In the genomic region with DNA sequence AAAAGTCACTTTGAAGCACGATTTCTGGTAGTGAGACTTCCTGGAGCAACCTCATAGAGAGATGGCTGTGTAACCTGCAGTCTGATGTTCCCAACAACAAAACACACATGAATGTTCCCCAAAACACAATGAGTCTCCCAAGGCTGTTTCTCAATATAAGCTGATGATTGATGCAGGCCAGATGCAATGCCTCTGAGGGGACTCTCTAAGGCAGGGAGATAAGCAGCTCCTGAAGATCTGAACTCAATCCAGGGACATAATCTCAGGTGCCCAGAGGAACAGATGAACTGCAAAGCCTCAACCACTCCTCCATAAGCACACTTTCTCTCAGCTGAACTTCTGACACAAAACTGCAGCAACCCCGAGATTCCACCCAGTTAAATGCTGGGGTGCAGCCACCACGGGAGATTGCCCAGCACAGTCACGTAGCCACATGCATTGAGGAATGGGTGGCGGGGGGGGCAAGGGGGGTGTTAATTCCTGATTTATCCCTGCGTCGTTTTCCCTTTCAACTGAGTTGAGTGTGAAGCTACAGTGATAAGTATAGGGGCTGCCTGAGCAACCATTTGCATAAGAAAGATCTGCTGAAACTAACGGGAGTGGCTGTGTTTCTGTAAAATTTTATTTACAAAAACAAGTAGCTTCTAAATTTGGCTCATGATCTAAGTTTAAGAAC, we compare ENCODE assay signal across 19 cellular contexts.
DNase-seq lines count a peak whose midpoint lies in the region; ATAC-seq, FAIRE-seq and TF ChIP-seq lines count a peak whose summit lies in the region.
"Had no signal": no experiment of that assay in that cellular context is flagged by ENCODE, and none has a peak within 500 bp of the region (broad histone marks: within the 10 kb centered on the region; RNA-seq: fewer than 3 reads in every experiment).

No MANE protein-coding gene starts in this region.

- H3K9me3 ChIP-seq in HUES6 (ENCODE audit: control insufficient read depth, insufficient read depth, low read depth, low read length) (no peaks in the 10 kb centered on the region), neuron (ENCODE audit: low read length) (no peaks in the 10 kb centered on the region)
- H3K9me3 ChIP-seq: BE2C had no signal

- peak; percentile 34 to 57 for ATAC-seq in left cardiac atrium
- ATAC-seq: K562, SK-N-SH treated with all-trans-retinoic acid at 6 μM for 48 hours had no signal

- no peak overlapping the region for H3K9ac ChIP-seq in HUES6 (ENCODE audit: low read length)

- H3K4me3 ChIP-seq in HUES6 (ENCODE audit: low read depth, low read length) (peak overlapping the region; percentile 15; the same call in 1 of the 2 replicates), neuron (ENCODE audit: low read length) (no peak overlapping the region)
- H3K4me3 ChIP-seq: K562 had no signal

- DNase-seq in SK-N-DZ (ENCODE audit: low spot score) (peak; percentile 33), left cardiac atrium (no peak), ecto neural progenitor cell (ENCODE audit: low spot score) (no peak), GM12891 (ENCODE audit: insufficient read length, low spot score) (no peak)
- DNase-seq in stimulated activated CD4-positive, alpha-beta T cell treated with anti-CD3 and anti-CD28 coated beads, Interleukin-4, amount 100 ng/mL, for 1 hour, result no peak
- DNase-seq: BE2C; CD4-positive, alpha-beta memory T cell; DMS79 treated with DMSO at 0.1 percent for 48 hours; GF-D8; H7; NCI-H1436 treated with DMSO at 0.1 percent for 48 hours; NCI-H2227 treated with DMSO at 0.1 percent for 48 hours; NCI-H524 treated with DMSO at 0.1 percent for 48 hours; NK-92 treated with Interleukin-12 subunit alpha and Interleukin-12 subunit beta, amount 100 ng/mL, for 24 hours had no signal

- intact Hi-C loops in left cardiac atrium (cut with DNase I), result no loop called here

- H2AFZ ChIP-seq in neuron (ENCODE audit: low read depth, low read length), result peak overlapping the region; percentile 71

- no peak overlapping the region for H3K27ac ChIP-seq in HUES6 (ENCODE audit: low read depth, low read length)

- FAIRE-seq in GM12891 (lab: Jason Lieb, UNC), result no peak
- FAIRE-seq: HTR-8/SVneo, K562 had no signal

- H3K4me1 ChIP-seq in HUES6 (ENCODE audit: control insufficient read depth, insufficient read depth, low read length) (peaks cover 12% of the 10 kb centered on the region), neuron (ENCODE audit: insufficient read depth, low read length) (peaks cover 4% of the 10 kb centered on the region)

- H3K27me3 ChIP-seq in HUES6 (ENCODE audit: control insufficient read depth, insufficient read depth, low read length) (no peaks in the 10 kb centered on the region), neuron (ENCODE audit: insufficient read depth, low read length) (peaks cover 5% of the 10 kb centered on the region)
- H3K27me3 ChIP-seq: BE2C had no signal

- H3K36me3 ChIP-seq in HUES6 (ENCODE audit: control insufficient read depth, insufficient read depth, low read length) (no peaks in the 10 kb centered on the region), neuron (ENCODE audit: insufficient read depth, low read length) (no peaks in the 10 kb centered on the region)
- H3K36me3 ChIP-seq: BE2C had no signal

- TF ChIP-seq POLR2A in GM12891 (IDR thresholded peaks at IDR 0.05; ENCODE audit: low read depth, low read length), result no peak

TF ChIP-seq in GM12891, 5 proteins besides CTCF, POLR2A, EP300 and RAD21:
- TF ChIP-seq SPI1 (IDR thresholded peaks at IDR 0.05; ENCODE audit: low read depth, low read length), result no peak
- no peak for TF ChIP-seq POU2F2 (IDR thresholded peaks at IDR 0.05; ENCODE audit: low read depth, low read length)
- no peak for TF ChIP-seq POLR2AphosphoS5 (IDR thresholded peaks at IDR 0.05; ENCODE audit: low read depth, low read length)
- no peak for TF ChIP-seq TAF1 (IDR thresholded peaks at IDR 0.05; ENCODE audit: low read depth, low read length)
- TF ChIP-seq PAX5 (IDR thresholded peaks at IDR 0.05; ENCODE audit: insufficient read depth, low read length, severe bottlenecking), result no peak
